ENCODE assay signal across 1 cellular context in genomic region chr17:47287068-47287467, GRCh38.
TF ChIP-seq lines count a peak whose summit lies in the region.

No MANE protein-coding gene starts in this region.

TF ChIP-seq in K562, 482 proteins besides CTCF, POLR2A, EP300 and RAD21 (continued from another document):
- 0 out of 2 replicates have a peak, but pooled peaks have one; percentile 23 for TF ChIP-seq ZNF740 (CRISPR knock-in tag; IDR thresholded peaks at IDR 0.05)
- TF ChIP-seq ZNF740 (tag; IDR thresholded peaks at IDR 0.05), result no peak
- no peak for TF ChIP-seq FOXO4 (CRISPR knock-in tag; IDR thresholded peaks at IDR 0.05)
- no peak for TF ChIP-seq ZEB2 (IDR thresholded peaks at IDR 0.05)
- TF ChIP-seq, protein P1, sequence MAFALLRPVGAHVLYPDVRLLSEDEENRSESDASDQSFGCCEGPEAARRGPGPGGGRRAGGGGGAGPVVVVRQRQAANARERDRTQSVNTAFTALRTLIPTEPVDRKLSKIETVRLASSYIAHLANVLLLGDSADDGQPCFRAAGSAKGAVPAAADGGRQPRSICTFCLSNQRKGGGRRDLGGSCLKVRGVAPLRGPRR (CRISPR knock-in tag; IDR thresholded peaks at IDR 0.05), result 0 out of 2 replicates have a peak, but pooled peaks have one; percentile 23
- no peak for TF ChIP-seq NR1H2 (CRISPR knock-in tag; IDR thresholded peaks at IDR 0.05)
